In the genomic region with DNA sequence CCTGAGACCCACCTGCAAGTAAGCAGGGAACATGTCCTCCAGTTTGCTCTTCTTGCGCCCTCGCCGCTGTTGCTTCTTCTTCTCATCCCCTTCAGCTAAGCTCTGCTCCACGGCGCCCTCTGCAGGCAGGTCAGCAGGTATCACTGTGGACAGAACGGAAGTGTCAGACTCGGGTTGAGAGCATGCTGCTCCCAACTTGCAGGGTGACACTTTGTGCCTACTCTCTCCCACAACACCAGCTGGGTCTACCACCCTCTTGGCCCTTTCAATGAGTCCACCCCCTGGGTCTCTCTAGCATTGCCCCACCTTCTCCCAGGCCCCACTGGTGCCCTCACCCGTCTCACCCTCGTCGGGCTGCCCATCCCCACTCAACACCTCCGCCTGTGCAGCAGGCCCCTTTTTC, we compare ENCODE assay signal across 8 cellular contexts. TPM values are rescaled to one million over a fixed set of nuclear protein-coding genes. Genes with fewer than 3 reads are reported as not detected.
DNase-seq lines count a peak whose midpoint lies in the region; ATAC-seq and TF ChIP-seq lines count a peak whose summit lies in the region.

No MANE protein-coding gene starts in this region.

- ATAC-seq in HG03378 (IDR thresholded peaks at IDR 0.05; ENCODE audit: unreplicated experiment): no peak

- peaks cover 55% of the 10 kb centered on the region for H3K79me1 ChIP-seq in mesenchymal stem cell (replicated peaks; ENCODE audit: low read length, poor library complexity, severe bottlenecking)

- no peak overlapping the region for H2AK5ac ChIP-seq in mesenchymal stem cell (ENCODE audit: low read length, severe bottlenecking)

- H2BK5ac ChIP-seq in mesenchymal stem cell (ENCODE audit: low read depth, low read length, poor library complexity, severe bottlenecking): no peak overlapping the region

- TF ChIP-seq CTCF in GM12873 (IDR thresholded peaks at IDR 0.05; ENCODE audit: insufficient read depth, low read depth, low read length, missing control alignments): peak; percentile 87

- H3K4ac ChIP-seq in mesenchymal stem cell (ENCODE audit: low read depth in 1 of 2, low read length in 2 of 2): no peak overlapping the region

- DNase-seq in NCI-H510A (lab: John Stamatoyannopoulos, UW): peak; percentile 7
- DNase-seq in activated CD4-positive, alpha-beta T cell treated with anti-CD3 and anti-CD28 coated beads, Interleukin-2, amount 50 U/mL, for 24 hours (ENCODE audit: low read depth in 1 of 2, low spot score in 1 of 2): peak; percentile 56 to 66
- peak; percentile 86 for DNase-seq in ecto neural progenitor cell (ENCODE audit: low spot score)
- peak; percentile 56 for DNase-seq in mesenchymal stem cell
- DNase-seq in stimulated activated CD8-positive, alpha-beta memory T cell treated with anti-CD3 and anti-CD28 coated beads, Interleukin-7, amount 100 ng/mL, for 1 hour (ENCODE audit: low read depth in 2 of 2): peak; percentile 56 to 71
- no peak for DNase-seq in retina

- peaks cover 1% of the 10 kb centered on the region for H3K4me1 ChIP-seq in mesenchymal stem cell (ENCODE audit: control insufficient read depth, insufficient read depth, low read depth, low read length)

- no peak overlapping the region for H2BK120ac ChIP-seq in mesenchymal stem cell (ENCODE audit: low read depth, low read length)

- WGBS in mesenchymal stem cell: 67% methylated on average over 11 of the region's 11 CpGs

- no peak overlapping the region for H3K14ac ChIP-seq in mesenchymal stem cell (ENCODE audit: low read length in 2 of 2)

- H3K18ac ChIP-seq in mesenchymal stem cell (ENCODE audit: low read depth in 1 of 2, low read length in 2 of 2): no peak overlapping the region

- no peak overlapping the region for H4K91ac ChIP-seq in mesenchymal stem cell (ENCODE audit: low read length)

- H3K9me3 ChIP-seq in mesenchymal stem cell (ENCODE audit: control insufficient read depth, low read length): no peaks in the 10 kb centered on the region

- H2AFZ ChIP-seq in mesenchymal stem cell (ENCODE audit: low read depth, low read length): no peak overlapping the region

- H4K8ac ChIP-seq in mesenchymal stem cell (ENCODE audit: low read length): no peak overlapping the region

- no peak overlapping the region for H3K9ac ChIP-seq in mesenchymal stem cell (ENCODE audit: low read length)

- no peaks in the 10 kb centered on the region for H3K27me3 ChIP-seq in mesenchymal stem cell (ENCODE audit: control insufficient read depth in 1 of 2, insufficient read depth in 1 of 2, low read length in 2 of 2)

- no peak overlapping the region for H3K4me3 ChIP-seq in mesenchymal stem cell (ENCODE audit: insufficient read depth in 1 of 2, low read depth in 1 of 2, low read length in 2 of 2)

- H3K36me3 ChIP-seq in mesenchymal stem cell (ENCODE audit: control insufficient read depth in 1 of 2, insufficient read depth in 2 of 2, low read depth in 1 of 2, low read length in 2 of 2): peaks cover 93 to 95% of the 10 kb centered on the region in 2 experiments

- H3K23ac ChIP-seq in mesenchymal stem cell (ENCODE audit: low read length in 2 of 2): no peak overlapping the region

- H3K27ac ChIP-seq in mesenchymal stem cell (ENCODE audit: low read length, poor library complexity, severe bottlenecking): no peak overlapping the region

- no peak overlapping the region for H2BK12ac ChIP-seq in mesenchymal stem cell (ENCODE audit: low read length in 2 of 2)

- H3K4me2 ChIP-seq in mesenchymal stem cell (ENCODE audit: low read length, poor library complexity, severe bottlenecking): no peak overlapping the region

- no peak overlapping the region for H2BK15ac ChIP-seq in mesenchymal stem cell (ENCODE audit: low read depth, poor library complexity, severe bottlenecking)

RNA-seq across cellular contexts. Expression of a gene that starts 16.7 kb away (rescaled TPM):
- polyA plus RNA-seq in mesenchymal stem cell (2013, experiment 1 of 2): 14.1 TPM
- polyA plus RNA-seq in mesenchymal stem cell (2013, experiment 2 of 2): 11.6 TPM

RNA-seq across cellular contexts. Expression of a gene that starts 25.3 kb away (rescaled TPM):
- 62.2 TPM for polyA plus RNA-seq in mesenchymal stem cell (2013, experiment 1 of 2)
- polyA plus RNA-seq in mesenchymal stem cell (2013, experiment 2 of 2): 63.2 TPM

RNA-seq across cellular contexts. Expression of a gene that starts 25.9 kb away (rescaled TPM):
- 0.83 TPM for polyA plus RNA-seq in mesenchymal stem cell (2013, experiment 1 of 2)
- 0.86 TPM for polyA plus RNA-seq in mesenchymal stem cell (2013, experiment 2 of 2)

RNA-seq across cellular contexts. Expression of a gene that starts 44.7 kb away (rescaled TPM):
- 0.17 TPM for polyA plus RNA-seq in mesenchymal stem cell (2013, experiment 1 of 2)
- polyA plus RNA-seq in mesenchymal stem cell (2013, experiment 2 of 2): 0.19 TPM

RNA-seq across cellular contexts. Expression of a gene that starts 50.7 kb away (rescaled TPM):
- 0.03 TPM for polyA plus RNA-seq in mesenchymal stem cell (2013, experiment 1 of 2)
- polyA plus RNA-seq in mesenchymal stem cell (2013, experiment 2 of 2): not detected
